19 cellular contexts compared by ENCODE assay signal in the genomic region with DNA sequence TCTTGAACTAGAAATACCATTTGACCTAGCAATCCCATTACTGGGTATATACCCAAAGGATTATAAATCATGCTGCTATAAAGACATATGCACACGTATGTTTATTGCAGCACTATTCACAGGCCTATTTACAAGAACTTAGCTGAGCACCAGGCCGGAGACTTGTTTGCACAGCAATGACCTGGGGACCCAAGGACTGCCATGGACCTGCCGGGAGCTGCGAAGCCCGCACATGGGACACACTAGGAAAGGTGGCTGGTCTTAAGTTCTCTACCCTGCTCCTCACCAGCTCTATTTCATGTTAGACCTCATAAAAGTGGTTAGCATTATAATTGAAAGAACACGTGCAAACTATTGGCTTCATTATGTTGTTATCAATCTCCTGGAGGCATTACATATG.
DNase-seq lines count a peak whose midpoint lies in the region; ATAC-seq and TF ChIP-seq lines count a peak whose summit lies in the region.
"Had no signal": no experiment of that assay in that cellular context is flagged by ENCODE, and none has a peak within 500 bp of the region (broad histone marks: within the 10 kb centered on the region; RNA-seq: fewer than 3 reads in every experiment).

No MANE protein-coding gene starts in this region.

- TF ChIP-seq POLR2A in prostate gland (IDR thresholded peaks at IDR 0.05) (no peak), vagina (IDR thresholded peaks at IDR 0.05) (no peak)

- H3K36me3 ChIP-seq in prostate gland (no peaks in the 10 kb centered on the region), vagina (no peaks in the 10 kb centered on the region)
- H3K36me3 ChIP-seq: BLaER1 treated with 17β-estradiol and CSF1 and Interleukin-3, amounts not matched to agents 10 nM and 100 nM had no signal

- no peak overlapping the region for H3K27ac Mint-ChIP-seq in activated CD4-positive, alpha-beta T cell treated with anti-CD3 and anti-CD28 coated beads, Interleukin-2, amount 10 ng/mL, durations not matched to agents 24 days and 14 days
- no peak overlapping the region for H3K27ac Mint-ChIP-seq in activated CD4-positive, alpha-beta T cell treated with anti-CD3 and anti-CD28 coated beads, Interleukin-2, amount 10 ng/mL, durations not matched to agents 7 days and 5 days
- H3K27ac Mint-ChIP-seq: B cell; CD4-positive, alpha-beta T cell; CD8-positive, alpha-beta T cell had no signal

- peak; percentile 27 for DNase-seq in activated CD4-positive, alpha-beta T cell treated with anti-CD3 and anti-CD28 coated beads, Interleukin-2, amount 10 ng/mL, durations not matched to agents 24 days and 14 days
- DNase-seq in activated CD4-positive, alpha-beta T cell treated with anti-CD3 and anti-CD28 coated beads, Interleukin-2, amount 10 ng/mL, durations not matched to agents 7 days and 5 days = no peak
- peak; percentile 4 for DNase-seq in GM13976 (ENCODE audit: low spot score)
- DNase-seq in prostate gland (ENCODE audit: low spot score) = peak; percentile 2
- peak; percentile 37 to 69 for DNase-seq in vagina (ENCODE audit: extremely low spot score in 2 of 2)
- no peak for DNase-seq in EL
- DNase-seq: AML-193; Caco-2; Calu3; CD4-positive, alpha-beta T cell; CD8-positive, alpha-beta T cell; DMS79 treated with DMSO at 0.1 percent for 48 hours; GF-D8 had no signal

- peaks cover 2% of the 10 kb centered on the region for H3K9me3 Mint-ChIP-seq in activated CD4-positive, alpha-beta T cell treated with anti-CD3 and anti-CD28 coated beads, Interleukin-2, amount 10 ng/mL, durations not matched to agents 24 days and 14 days
- H3K9me3 Mint-ChIP-seq in activated CD4-positive, alpha-beta T cell treated with anti-CD3 and anti-CD28 coated beads, Interleukin-2, amount 10 ng/mL, durations not matched to agents 7 days and 5 days = peaks cover 4% of the 10 kb centered on the region

- no peak overlapping the region for H3K4me3 Mint-ChIP-seq in activated CD4-positive, alpha-beta T cell treated with anti-CD3 and anti-CD28 coated beads, Interleukin-2, amount 10 ng/mL, durations not matched to agents 24 days and 14 days
- no peak overlapping the region for H3K4me3 Mint-ChIP-seq in activated CD4-positive, alpha-beta T cell treated with anti-CD3 and anti-CD28 coated beads, Interleukin-2, amount 10 ng/mL, durations not matched to agents 7 days and 5 days
- H3K4me3 Mint-ChIP-seq: B cell; CD4-positive, alpha-beta T cell; CD8-positive, alpha-beta T cell had no signal

- CTCF ChIA-PET in activated CD4-positive, alpha-beta T cell treated with anti-CD3 and anti-CD28 coated beads, Interleukin-2, amount 10 ng/mL, durations not matched to agents 7 days and 5 days (lab: Charles Lee) = no interaction called here

- POLR2A ChIA-PET in activated CD4-positive, alpha-beta T cell treated with anti-CD3 and anti-CD28 coated beads, Interleukin-2, amount 10 ng/mL, durations not matched to agents 7 days and 5 days (lab: Charles Lee) = no interaction called here

- TF ChIP-seq CTCF in GM13976 (IDR thresholded peaks at IDR 0.05; ENCODE audit: borderline replicate concordance, control extremely low read depth, extremely low read depth, insufficient read depth, missing control alignments) (no peak), prostate gland (IDR thresholded peaks at IDR 0.05) (no peak), vagina (IDR thresholded peaks at IDR 0.05) (no peak)

- in situ Hi-C loops in GM13976 (cut with MboI; ENCODE audit: low sequenced_read_pairs, unreplicated experiment) = no loop called here

- H3K4me3 ChIP-seq in prostate gland (no peak overlapping the region), vagina (no peak overlapping the region)
- H3K4me3 ChIP-seq: A549; BLaER1 treated with 17β-estradiol and CSF1 and Interleukin-3, amounts not matched to agents 10 nM and 100 nM had no signal

- peaks cover 9% of the 10 kb centered on the region for H3K27me3 Mint-ChIP-seq in activated CD4-positive, alpha-beta T cell treated with anti-CD3 and anti-CD28 coated beads, Interleukin-2, amount 10 ng/mL, durations not matched to agents 24 days and 14 days
- H3K27me3 Mint-ChIP-seq in activated CD4-positive, alpha-beta T cell treated with anti-CD3 and anti-CD28 coated beads, Interleukin-2, amount 10 ng/mL, durations not matched to agents 7 days and 5 days = peaks cover 9% of the 10 kb centered on the region

- no peaks in the 10 kb centered on the region for H3K36me3 Mint-ChIP-seq in activated CD4-positive, alpha-beta T cell treated with anti-CD3 and anti-CD28 coated beads, Interleukin-2, amount 10 ng/mL, durations not matched to agents 24 days and 14 days (ENCODE audit: low read depth)
- no peaks in the 10 kb centered on the region for H3K36me3 Mint-ChIP-seq in activated CD4-positive, alpha-beta T cell treated with anti-CD3 and anti-CD28 coated beads, Interleukin-2, amount 10 ng/mL, durations not matched to agents 7 days and 5 days (ENCODE audit: low read depth)
- H3K36me3 Mint-ChIP-seq: CD8-positive, alpha-beta T cell had no signal

- H3K27me3 ChIP-seq in prostate gland (replicated peaks; ENCODE audit: insufficient read depth) (no peaks in the 10 kb centered on the region), vagina (no peaks in the 10 kb centered on the region)
- H3K27me3 ChIP-seq: BLaER1 treated with 17β-estradiol and CSF1 and Interleukin-3, amounts not matched to agents 10 nM and 100 nM had no signal

- no peak for ATAC-seq in GM18511 (IDR thresholded peaks at IDR 0.05; ENCODE audit: unreplicated experiment)
- ATAC-seq: A549; CD8-positive, alpha-beta T cell had no signal

- no peaks in the 10 kb centered on the region for H3K4me1 Mint-ChIP-seq in activated CD4-positive, alpha-beta T cell treated with anti-CD3 and anti-CD28 coated beads, Interleukin-2, amount 10 ng/mL, durations not matched to agents 24 days and 14 days
- no peaks in the 10 kb centered on the region for H3K4me1 Mint-ChIP-seq in activated CD4-positive, alpha-beta T cell treated with anti-CD3 and anti-CD28 coated beads, Interleukin-2, amount 10 ng/mL, durations not matched to agents 7 days and 5 days
- H3K4me1 Mint-ChIP-seq: B cell had no signal

- no peaks in the 10 kb centered on the region for H3K9me3 ChIP-seq in prostate gland
- peaks cover 8% of the 10 kb centered on the region for H3K9me3 ChIP-seq in vagina
- H3K9me3 ChIP-seq: A549 had no signal

- H3K27ac ChIP-seq in prostate gland (no peak overlapping the region), vagina (no peak overlapping the region)
- H3K27ac ChIP-seq: 22Rv1; A549; BLaER1 treated with 17β-estradiol and CSF1 and Interleukin-3, amounts not matched to agents 10 nM and 100 nM; C4-2B had no signal

- H3K4me1 ChIP-seq in prostate gland (replicated peaks) (no peaks in the 10 kb centered on the region), vagina (no peaks in the 10 kb centered on the region)
- H3K4me1 ChIP-seq: A549, Caco-2 had no signal

- WGBS in prostate gland = 85% methylated on average over 6 of the region's 6 CpGs

- intact Hi-C loops in activated CD4-positive, alpha-beta T cell treated with anti-CD3 and anti-CD28 coated beads, Interleukin-2, amount 10 ng/mL, durations not matched to agents 24 days and 14 days (cut with micrococcal nuclease) = no loop called here
- intact Hi-C loops in prostate gland (cut with DNase I) = no loop called here
- intact Hi-C loops in vagina (cut with DNase I) = no loop called here

Comparison
In these comparisons a context has a peak if more than half of its experiments do, and no peak if none do; other contexts are left out.
1. DNase-seq: peak in activated CD4-positive, alpha-beta T cell treated with anti-CD3 and anti-CD28 coated beads, Interleukin-2, amount 10 ng/mL, durations not matched to agents 24 days and 14 days (single experiment), GM13976 (single experiment), prostate gland (single experiment) and vagina (2 of 2); none in activated CD4-positive, alpha-beta T cell treated with anti-CD3 and anti-CD28 coated beads, Interleukin-2, amount 10 ng/mL, durations not matched to agents 7 days and 5 days (single experiment) and EL (single experiment).